23 cellular contexts compared by ENCODE assay signal in the genomic region with DNA sequence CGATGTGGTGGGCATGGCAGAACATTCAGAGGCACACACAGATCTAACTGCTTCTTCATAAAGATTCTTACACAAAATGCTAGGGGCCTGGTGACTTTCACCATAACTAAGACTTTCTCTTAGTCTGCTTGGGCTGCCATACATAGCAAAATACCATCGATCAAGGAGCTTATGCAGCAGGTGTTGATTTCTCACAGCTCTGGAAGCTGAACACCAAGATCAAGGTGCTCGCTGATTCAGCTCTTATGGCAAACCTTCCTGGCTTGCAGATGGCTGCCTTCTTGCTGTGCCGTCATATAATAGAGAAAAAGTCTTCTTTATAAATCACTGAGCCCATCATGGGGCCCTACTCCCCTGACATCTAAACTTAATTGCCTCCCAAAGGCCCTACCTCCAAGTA.
"Had no signal": no experiment of that assay in that cellular context is flagged by ENCODE, and none has a peak within 500 bp of the region (broad histone marks: within the 10 kb centered on the region; RNA-seq: fewer than 3 reads in every experiment).

No MANE protein-coding gene starts in this region.

- DNase-seq: activated B cell treated with CpG ODN at 0.5 μM for 24 hours; activated CD4-positive, alpha-beta T cell treated with anti-CD3 and anti-CD28 coated beads for 4 hours; activated CD4-positive, alpha-beta T cell treated with anti-CD3 and anti-CD28 coated beads, Interleukin-2, amount 10 ng/mL, durations not matched to agents 24 days and 14 days; activated CD4-positive, alpha-beta T cell treated with anti-CD3 and anti-CD28 coated beads, Interleukin-2, amount 50 U/mL, for 1 hour; activated CD4-positive, alpha-beta T cell treated with anti-CD3 and anti-CD28 coated beads, Interleukin-2, amount 50 U/mL, for 4 hours; activated CD4-positive, CD25-positive, alpha-beta regulatory T cell treated with anti-CD3 and anti-CD28 coated beads, Interleukin-2, amount 50 U/mL, for 72 hours; activated CD8-positive, alpha-beta memory T cell treated with anti-CD3 and anti-CD28 coated beads, Interleukin-2, amount 50 U/mL, for 4 hours; activated CD8-positive, alpha-beta T cell treated with anti-CD3 and anti-CD28 coated beads for 36 hours; activated effector memory CD4-positive, alpha-beta T cell treated with anti-CD3 and anti-CD28 coated beads, Interleukin-2, amount 50 U/mL, for 16 hours; activated gamma-delta T cell treated with Interleukin-2 at 50 U/mL for 16 hours; activated naive CD4-positive, alpha-beta T cell; activated naive CD4-positive, alpha-beta T cell treated with anti-CD3 and anti-CD28 coated beads, Interleukin-2, amount 50 U/mL, for 16 hours; activated naive CD8-positive, alpha-beta T cell treated with anti-CD3 and anti-CD28 coated beads for 36 hours; activated T-cell treated with anti-CD3 and anti-CD28 coated beads for 4 hours; activated T-cell treated with anti-CD3 and anti-CD28 coated beads, Interleukin-2, amount 50 U/mL, for 1 hour; activated T-cell treated with anti-CD3 and anti-CD28 coated beads, Interleukin-2, amount 50 U/mL, for 4 hours; adrenal gland; amniotic stem cell; aorta; caudate nucleus; T-helper 9 cell had no signal

- H3K9me3 ChIP-seq: adrenal gland had no signal

- H3K27me3 ChIP-seq: cardiac muscle cell had no signal

- H3K36me3 ChIP-seq: adrenal gland, cardiac muscle cell had no signal

- H3K27ac ChIP-seq: adrenal gland, cardiac muscle cell, VCaP had no signal

- H3K4me1 ChIP-seq: adrenal gland had no signal

- H3K4me3 ChIP-seq: adrenal gland, cardiac muscle cell had no signal

- ATAC-seq: activated CD8-positive, alpha-beta T cell treated with anti-CD3 and anti-CD28 coated beads for 36 hours; activated T-cell treated with anti-CD3 and anti-CD28 coated beads, Interleukin-2, amount 50 U/mL, for 4 hours had no signal
